In the genomic region with DNA sequence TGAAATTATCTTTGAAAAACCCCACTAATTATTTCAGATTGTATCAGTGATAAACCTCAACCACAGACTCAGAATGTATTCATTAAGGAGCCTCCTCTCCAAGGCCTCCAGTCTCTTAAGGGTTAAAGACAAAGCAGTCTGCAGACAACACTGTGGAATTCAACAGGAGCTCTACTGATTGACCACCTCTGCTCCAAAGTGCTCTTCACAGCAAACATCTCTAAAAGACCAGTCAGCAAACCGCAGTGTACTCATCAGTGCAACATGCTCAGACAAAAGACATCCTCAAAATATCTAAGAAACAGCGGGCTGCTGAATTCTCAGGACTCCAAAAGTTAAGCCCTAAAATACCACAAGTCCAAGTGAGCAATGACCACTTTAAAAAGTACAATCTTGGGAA, we compare ENCODE assay signal across 16 cellular contexts. TPM values are rescaled to one million over a fixed set of nuclear protein-coding genes. Genes with fewer than 3 reads are reported as not detected.
DNase-seq lines count a peak whose midpoint lies in the region; TF ChIP-seq lines count a peak whose summit lies in the region.
"Had no signal": no experiment of that assay in that cellular context is flagged by ENCODE, and none has a peak within 500 bp of the region (broad histone marks: within the 10 kb centered on the region; RNA-seq: fewer than 3 reads in every experiment).

No MANE protein-coding gene starts in this region.

- H2AFZ ChIP-seq in smooth muscle cell (ENCODE audit: low read depth) = no peak overlapping the region

- DNase-seq in cardiac muscle cell (ENCODE audit: low read depth in 1 of 2, low spot score in 1 of 2) (peak; percentile 5 to 43), left ventricle myocardium inferior (no peak), astrocyte of the cerebellum (ENCODE audit: low read depth) (peak; percentile 36), iPS-NIHi11 (ENCODE audit: low spot score) (peak; percentile 17), smooth muscle cell (lab: John Stamatoyannopoulos, UW; ENCODE audit: unreplicated experiment) (no peak), NOMO-1 treated with dmso at 0.1 percent for 144 hours (lab: John Stamatoyannopoulos, UW; ENCODE audit: unreplicated experiment) (no peak), DMS 273 treated with DMSO at 0.1 percent for 48 hours (lab: John Stamatoyannopoulos, UW) (no peak)
- no peak for DNase-seq in activated T-cell treated with anti-CD3 and anti-CD28 coated beads, Interleukin-2, amount 50 U/mL, for 24 hours
- DNase-seq: activated gamma-delta T cell treated with Interleukin-2 at 50 U/mL for 16 hours; COR-L47; hippocampal formation; NCI-H1092 treated with DMSO at 0.1 percent for 48 hours; stimulated activated naive CD4-positive, alpha-beta T cell; upper lobe of right lung had no signal

- peaks cover 1% of the 10 kb centered on the region for H3K4me1 Mint-ChIP-seq in activated T-cell treated with anti-CD3 and anti-CD28 coated beads, Interleukin-2, amount 50 U/mL, for 24 hours (ENCODE audit: low read depth)
- H3K4me1 Mint-ChIP-seq: central memory CD8-positive, alpha-beta T cell had no signal

- peak overlapping the region; percentile 29 for H3K4me2 ChIP-seq in smooth muscle cell

- H3K36me3 ChIP-seq in cardiac muscle cell (peaks cover 4% of the 10 kb centered on the region), left ventricle myocardium inferior (peaks cover 46% of the 10 kb centered on the region), smooth muscle cell (ENCODE audit: low read depth) (no peaks in the 10 kb centered on the region)

- no peaks in the 10 kb centered on the region for H3K9me3 Mint-ChIP-seq in activated T-cell treated with anti-CD3 and anti-CD28 coated beads, Interleukin-2, amount 50 U/mL, for 24 hours
- H3K9me3 Mint-ChIP-seq: central memory CD8-positive, alpha-beta T cell had no signal

- H3K9me3 ChIP-seq in cardiac muscle cell (ENCODE audit: low read depth) = no peaks in the 10 kb centered on the region
- H3K9me3 ChIP-seq in left ventricle myocardium inferior (replicated peaks) = no peaks in the 10 kb centered on the region
- no peaks in the 10 kb centered on the region for H3K9me3 ChIP-seq in smooth muscle cell (replicated peaks; ENCODE audit: low read depth)
- H3K9me3 ChIP-seq: upper lobe of right lung had no signal

- H3K4me3 ChIP-seq in cardiac muscle cell = no peak overlapping the region
- H3K4me3 ChIP-seq in left ventricle myocardium inferior = no peak overlapping the region
- H3K4me3 ChIP-seq in astrocyte of the cerebellum (ENCODE audit: low read depth, low read length) = no peak overlapping the region
- H3K4me3 ChIP-seq in smooth muscle cell = no peak overlapping the region
- H3K4me3 ChIP-seq: SK-N-MC, upper lobe of right lung had no signal

- no peaks in the 10 kb centered on the region for H3K27me3 ChIP-seq in cardiac muscle cell
- H3K27me3 ChIP-seq in left ventricle myocardium inferior (ENCODE audit: low read depth) = no peaks in the 10 kb centered on the region
- no peaks in the 10 kb centered on the region for H3K27me3 ChIP-seq in smooth muscle cell (ENCODE audit: low read depth)
- H3K27me3 ChIP-seq: upper lobe of right lung had no signal

- peaks cover 19% of the 10 kb centered on the region for H3K4me1 ChIP-seq in cardiac muscle cell (ENCODE audit: low read depth)
- H3K4me1 ChIP-seq in left ventricle myocardium inferior = peaks cover 25% of the 10 kb centered on the region
- peaks cover 15% of the 10 kb centered on the region for H3K4me1 ChIP-seq in smooth muscle cell (ENCODE audit: low read depth)

- 35% methylated on average over 2 of the region's 2 CpGs for WGBS in smooth muscle cell (ENCODE audit: low lambda C conversion rate)

- H3K27ac ChIP-seq in cardiac muscle cell (peak overlapping the region; percentile 75), left ventricle myocardium inferior (replicated peaks) (no peak overlapping the region), smooth muscle cell (ENCODE audit: low read depth) (peak overlapping the region; percentile 74)
- H3K27ac ChIP-seq: SK-N-MC, upper lobe of right lung had no signal

- intact Hi-C loops in left ventricle myocardium inferior (cut with micrococcal nuclease) = no loop called here

- H3K27ac Mint-ChIP-seq in activated T-cell treated with anti-CD3 and anti-CD28 coated beads, Interleukin-2, amount 50 U/mL, for 24 hours = no peak overlapping the region

- no peaks in the 10 kb centered on the region for H3K79me2 ChIP-seq in smooth muscle cell (ENCODE audit: low read depth)

- no peaks in the 10 kb centered on the region for H3K27me3 Mint-ChIP-seq in activated T-cell treated with anti-CD3 and anti-CD28 coated beads, Interleukin-2, amount 50 U/mL, for 24 hours
- H3K27me3 Mint-ChIP-seq: central memory CD8-positive, alpha-beta T cell had no signal

- peaks cover 80% of the 10 kb centered on the region for H3K36me3 Mint-ChIP-seq in activated T-cell treated with anti-CD3 and anti-CD28 coated beads, Interleukin-2, amount 50 U/mL, for 24 hours (ENCODE audit: low read depth)

- H3K4me3 Mint-ChIP-seq in activated T-cell treated with anti-CD3 and anti-CD28 coated beads, Interleukin-2, amount 50 U/mL, for 24 hours = no peak overlapping the region
- H3K4me3 Mint-ChIP-seq: central memory CD8-positive, alpha-beta T cell had no signal

- TF ChIP-seq CTCF in cardiac muscle cell (IDR thresholded peaks at IDR 0.05; ENCODE audit: low read depth, low read length) (no peak), left ventricle myocardium inferior (IDR thresholded peaks at IDR 0.05; ENCODE audit: borderline replicate concordance) (no peak), astrocyte of the cerebellum (IDR thresholded peaks at IDR 0.05; ENCODE audit: low read depth, low read length, missing control alignments) (no peak), smooth muscle cell (IDR thresholded peaks at IDR 0.05; ENCODE audit: borderline replicate concordance, insufficient read depth, poor library complexity, severe bottlenecking) (no peak)

- no peak overlapping the region for H3K9ac ChIP-seq in smooth muscle cell (ENCODE audit: low read depth)

- no peaks in the 10 kb centered on the region for H4K20me1 ChIP-seq in smooth muscle cell (ENCODE audit: low read depth)

- H3F3A ChIP-seq in smooth muscle cell (ENCODE audit: low read depth) = peaks cover 13% of the 10 kb centered on the region

- in situ Hi-C loops in astrocyte of the cerebellum (cut with HindIII; ENCODE audit: low sequenced_read_pairs) = no loop called here

RNA-seq across cellular contexts. Expression of gene UQCC1, which starts 42.0 kb away (rescaled TPM):
- total RNA-seq in cardiac muscle cell (65.6 and 74.4 TPM in 2 replicates), left ventricle myocardium inferior (145 TPM), smooth muscle cell (29.4 and 58.9 TPM in 2 replicates)
- polyA plus RNA-seq in cardiac muscle cell (96.9 and 101 TPM in 2 replicates), smooth muscle cell (24.7 and 25.9 TPM in 2 replicates)

Comparison
In these comparisons a context has a peak if more than half of its experiments do, and no peak if none do; other contexts are left out.
1. DNase-seq: peak in cardiac muscle cell (2 of 2), astrocyte of the cerebellum (single experiment) and iPS-NIHi11 (single experiment); none in left ventricle myocardium inferior (single experiment), smooth muscle cell (single experiment), NOMO-1 treated with dmso at 0.1 percent for 144 hours (single experiment), activated T-cell treated with anti-CD3 and anti-CD28 coated beads, Interleukin-2, amount 50 U/mL, for 24 hours (single experiment) and DMS 273 treated with DMSO at 0.1 percent for 48 hours (single experiment).